ENCODE assay signal across 16 cellular contexts in the genomic region with DNA sequence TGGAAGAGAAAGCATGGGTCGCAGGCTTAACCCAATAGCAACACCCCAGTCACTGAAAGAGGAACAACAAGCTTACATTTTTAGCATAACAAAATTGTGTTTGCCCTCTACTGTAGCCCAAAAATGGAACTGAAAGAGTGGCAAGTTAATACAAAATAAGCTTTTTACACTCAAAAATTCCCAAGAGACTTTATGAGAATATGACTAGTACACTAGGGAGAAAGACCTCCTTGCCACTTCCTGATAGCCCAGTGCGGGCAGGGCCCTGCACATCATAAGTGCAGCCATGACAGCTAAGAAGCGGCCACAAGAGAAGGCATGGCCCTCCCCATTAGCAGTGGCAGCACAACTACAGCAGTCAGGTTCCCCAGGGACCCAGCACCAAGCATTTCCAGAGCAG.
A peak's percentile ranks its signal among the peaks of the same experiment; 100 is the strongest.
DNase-seq lines count a peak whose midpoint lies in the region; ATAC-seq and TF ChIP-seq lines count a peak whose summit lies in the region.
"Had no signal": no experiment of that assay in that cellular context is flagged by ENCODE, and none has a peak within 500 bp of the region (broad histone marks: within the 10 kb centered on the region; RNA-seq: fewer than 3 reads in every experiment).

No MANE protein-coding gene starts in this region.

- no peak for TF ChIP-seq CTCF in colonic mucosa (IDR thresholded peaks at IDR 0.05)

- H3K4me3 Mint-ChIP-seq in activated CD4-positive, alpha-beta T cell treated with anti-CD3 and anti-CD28 coated beads, Interleukin-2, amount 10 ng/mL, durations not matched to agents 7 days and 5 days: no peak overlapping the region
- H3K4me3 Mint-ChIP-seq in activated T-helper 2 cell treated with anti-CD3 and anti-CD28 coated beads, Interferon-gamma antibody, Interleukin-2, Interleukin-4, amounts not matched to agents 10 μg/mL and 5 μg/mL and 100 μg/mL, durations not matched to agents 14 hours and 24 hours and 36 hours (ENCODE audit: low read depth): no peak overlapping the region
- H3K4me3 Mint-ChIP-seq: activated CD8-positive, alpha-beta T cell treated with anti-CD3 and anti-CD28 coated beads for 36 hours; HFFc6 had no signal

- DNase-seq in occipital lobe (lab: John Stamatoyannopoulos, UW): no peak
- DNase-seq in activated CD4-positive, alpha-beta T cell treated with anti-CD3 and anti-CD28 coated beads, Interleukin-2, amount 10 ng/mL, durations not matched to agents 7 days and 5 days: no peak
- no peak for DNase-seq in colonic mucosa
- DNase-seq in activated T-helper 2 cell treated with anti-CD3 and anti-CD28 coated beads, Interferon-gamma antibody, Interleukin-2, Interleukin-4, amounts not matched to agents 10 μg/mL and 5 μg/mL and 100 μg/mL, durations not matched to agents 14 hours and 24 hours and 36 hours (ENCODE audit: low spot score): no peak
- DNase-seq: activated CD8-positive, alpha-beta T cell treated with anti-CD3 and anti-CD28 coated beads for 36 hours; HFFc6; MG63; pancreas; stimulated activated CD4-positive, alpha-beta T cell treated with anti-CD3 and anti-CD28 coated beads, Interleukin-2, amount 100 ng/mL, for 48 hours; SW 1271 had no signal

- no peaks in the 10 kb centered on the region for H3K9me3 ChIP-seq in colonic mucosa
- H3K9me3 ChIP-seq: MG63, pancreas, suprapubic skin had no signal

- ATAC-seq in GM18498 (IDR thresholded peaks at IDR 0.05; ENCODE audit: unreplicated experiment): peak; percentile 87
- peak; percentile 92 for ATAC-seq in GM19463 (IDR thresholded peaks at IDR 0.05; ENCODE audit: unreplicated experiment)
- peak; percentile 76 for ATAC-seq in HG02884 (IDR thresholded peaks at IDR 0.05; ENCODE audit: unreplicated experiment)
- peak; percentile 92 for ATAC-seq in HG03565 (IDR thresholded peaks at IDR 0.05; ENCODE audit: unreplicated experiment)
- ATAC-seq: activated CD8-positive, alpha-beta T cell treated with anti-CD3 and anti-CD28 coated beads for 36 hours; pancreas had no signal

- H3K27me3 Mint-ChIP-seq in activated CD4-positive, alpha-beta T cell treated with anti-CD3 and anti-CD28 coated beads, Interleukin-2, amount 10 ng/mL, durations not matched to agents 7 days and 5 days: no peaks in the 10 kb centered on the region
- no peaks in the 10 kb centered on the region for H3K27me3 Mint-ChIP-seq in activated T-helper 2 cell treated with anti-CD3 and anti-CD28 coated beads, Interferon-gamma antibody, Interleukin-2, Interleukin-4, amounts not matched to agents 10 μg/mL and 5 μg/mL and 100 μg/mL, durations not matched to agents 14 hours and 24 hours and 36 hours (ENCODE audit: low read depth)
- H3K27me3 Mint-ChIP-seq: activated CD8-positive, alpha-beta T cell treated with anti-CD3 and anti-CD28 coated beads for 36 hours had no signal

- H3K4me1 Mint-ChIP-seq in activated CD4-positive, alpha-beta T cell treated with anti-CD3 and anti-CD28 coated beads, Interleukin-2, amount 10 ng/mL, durations not matched to agents 7 days and 5 days: no peaks in the 10 kb centered on the region
- no peaks in the 10 kb centered on the region for H3K4me1 Mint-ChIP-seq in activated T-helper 2 cell treated with anti-CD3 and anti-CD28 coated beads, Interferon-gamma antibody, Interleukin-2, Interleukin-4, amounts not matched to agents 10 μg/mL and 5 μg/mL and 100 μg/mL, durations not matched to agents 14 hours and 24 hours and 36 hours (ENCODE audit: low read depth)

- no peaks in the 10 kb centered on the region for H3K27me3 ChIP-seq in colonic mucosa
- H3K27me3 ChIP-seq: hepatocyte, pancreas, suprapubic skin had no signal

- H3K36me3 Mint-ChIP-seq in activated CD4-positive, alpha-beta T cell treated with anti-CD3 and anti-CD28 coated beads, Interleukin-2, amount 10 ng/mL, durations not matched to agents 7 days and 5 days (ENCODE audit: low read depth): no peaks in the 10 kb centered on the region
- H3K36me3 Mint-ChIP-seq in activated T-helper 2 cell treated with anti-CD3 and anti-CD28 coated beads, Interferon-gamma antibody, Interleukin-2, Interleukin-4, amounts not matched to agents 10 μg/mL and 5 μg/mL and 100 μg/mL, durations not matched to agents 14 hours and 24 hours and 36 hours (ENCODE audit: low read depth): no peaks in the 10 kb centered on the region

- POLR2A ChIA-PET in activated CD4-positive, alpha-beta T cell treated with anti-CD3 and anti-CD28 coated beads, Interleukin-2, amount 10 ng/mL, durations not matched to agents 7 days and 5 days (lab: Charles Lee): no interaction called here

- H3K27ac Mint-ChIP-seq in activated CD4-positive, alpha-beta T cell treated with anti-CD3 and anti-CD28 coated beads, Interleukin-2, amount 10 ng/mL, durations not matched to agents 7 days and 5 days: no peak overlapping the region
- no peak overlapping the region for H3K27ac Mint-ChIP-seq in activated T-helper 2 cell treated with anti-CD3 and anti-CD28 coated beads, Interferon-gamma antibody, Interleukin-2, Interleukin-4, amounts not matched to agents 10 μg/mL and 5 μg/mL and 100 μg/mL, durations not matched to agents 14 hours and 24 hours and 36 hours
- H3K27ac Mint-ChIP-seq: activated CD8-positive, alpha-beta T cell treated with anti-CD3 and anti-CD28 coated beads for 36 hours; HFFc6 had no signal

- H3K27ac ChIP-seq in colonic mucosa: no peak overlapping the region
- H3K27ac ChIP-seq: hepatocyte, pancreas, suprapubic skin had no signal

- H3K4me1 ChIP-seq in colonic mucosa: no peaks in the 10 kb centered on the region
- H3K4me1 ChIP-seq: pancreas, suprapubic skin had no signal

- no peaks in the 10 kb centered on the region for H3K36me3 ChIP-seq in colonic mucosa
- H3K36me3 ChIP-seq: MG63, pancreas, suprapubic skin had no signal

- intact Hi-C loops in colonic mucosa (cut with DNase I): no loop called here
- intact Hi-C loops in activated T-helper 2 cell treated with anti-CD3 and anti-CD28 coated beads, Interferon-gamma antibody, Interleukin-2, Interleukin-4, amounts not matched to agents 10 μg/mL and 5 μg/mL and 100 μg/mL, durations not matched to agents 14 hours and 24 hours and 36 hours (cut with micrococcal nuclease): no loop called here

- H3K9me3 Mint-ChIP-seq in activated CD4-positive, alpha-beta T cell treated with anti-CD3 and anti-CD28 coated beads, Interleukin-2, amount 10 ng/mL, durations not matched to agents 7 days and 5 days: peaks cover 5% of the 10 kb centered on the region
- H3K9me3 Mint-ChIP-seq in activated T-helper 2 cell treated with anti-CD3 and anti-CD28 coated beads, Interferon-gamma antibody, Interleukin-2, Interleukin-4, amounts not matched to agents 10 μg/mL and 5 μg/mL and 100 μg/mL, durations not matched to agents 14 hours and 24 hours and 36 hours: peaks cover 17% of the 10 kb centered on the region

- no peak overlapping the region for H3K9ac ChIP-seq in colonic mucosa (ENCODE audit: low read depth in 2 of 2, low read length in 2 of 2)

- no peak overlapping the region for H3K4me3 ChIP-seq in colonic mucosa
- H3K4me3 ChIP-seq: hepatocyte, MG63, pancreas, suprapubic skin had no signal

- CTCF ChIA-PET in activated CD4-positive, alpha-beta T cell treated with anti-CD3 and anti-CD28 coated beads, Interleukin-2, amount 10 ng/mL, durations not matched to agents 7 days and 5 days (lab: Charles Lee): no interaction called here
